ENCODE assay signal across 8 cellular contexts in the genomic region with DNA sequence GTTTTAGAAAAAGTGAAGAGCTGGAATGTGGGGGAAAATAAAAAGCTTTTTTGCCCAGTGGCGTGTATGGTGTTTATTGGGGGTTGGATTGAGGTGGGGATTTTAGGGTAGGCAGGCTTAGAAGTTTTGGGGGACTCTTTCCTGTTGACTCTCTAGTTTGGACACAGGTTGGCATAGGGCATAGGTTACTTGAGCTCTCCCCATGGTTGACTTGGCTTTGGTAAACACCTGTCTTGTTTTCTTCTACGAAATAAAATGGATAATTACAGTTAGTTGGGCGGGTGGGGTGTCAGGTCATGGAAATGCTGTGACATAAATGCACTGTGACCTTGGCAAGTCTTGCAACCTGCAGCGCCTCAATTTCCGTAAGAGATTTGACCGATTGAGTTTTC. TPM values are rescaled to one million over a fixed set of nuclear protein-coding genes. Genes with fewer than 3 reads are reported as not detected.
DNase-seq lines count a peak whose midpoint lies in the region; ATAC-seq and TF ChIP-seq lines count a peak whose summit lies in the region.

No MANE protein-coding gene starts in this region.

- WGBS in trophoblast cell (ENCODE audit: extremely low coverage, insufficient coverage, insufficient read length): 100% methylated on average over 1 of the region's 6 CpGs

- peak overlapping the region; percentile 30 for H4K8ac ChIP-seq in trophoblast cell (ENCODE audit: low read depth, low read length)

- H4K12ac ChIP-seq in trophoblast cell (ENCODE audit: low read depth, low read length): no peak overlapping the region

- no peak overlapping the region for H3K23ac ChIP-seq in trophoblast cell (ENCODE audit: low read length)

- POLR2A ChIA-PET in CD8-positive, alpha-beta T cell (lab: Charles Lee): interaction anchor here (0.7 to 4.8 kb wide), 16 partner anchors 12 to 1101 kb away, joined by 3 to 54 read pairs (median 4); a partner anchor contains a TSS
- POLR2A ChIA-PET in Panc1 (lab: Charles Lee): interaction anchor here (0.5 to 1.3 kb wide), 7 partner anchors 11 to 72 kb away, joined by 3 to 9 read pairs (median 5); a partner anchor contains a TSS

- no peak overlapping the region for H2BK120ac ChIP-seq in trophoblast cell (ENCODE audit: insufficient read depth, low read length, poor library complexity)

- H3K4me1 Mint-ChIP-seq in CD8-positive, alpha-beta T cell (ENCODE audit: low read depth): peaks cover 34% of the 10 kb centered on the region
- peaks cover 31 to 38% of the 10 kb centered on the region in 2 donors for H3K4me1 Mint-ChIP-seq in effector memory CD8-positive, alpha-beta T cell (ENCODE audit: low read depth in 2 of 2)

- no peak overlapping the region for H2BK5ac ChIP-seq in trophoblast cell (ENCODE audit: low read depth, low read length, poor library complexity)

- peak overlapping the region; percentile 20 for H2AFZ ChIP-seq in trophoblast cell (ENCODE audit: insufficient read depth, low read length, poor library complexity)

- H3K36me3 Mint-ChIP-seq in CD8-positive, alpha-beta T cell: peaks cover 20% of the 10 kb centered on the region
- H3K36me3 Mint-ChIP-seq in effector memory CD8-positive, alpha-beta T cell (ENCODE audit: insufficient read depth): peaks cover 30% of the 10 kb centered on the region

- no peak overlapping the region for H3K18ac ChIP-seq in trophoblast cell (ENCODE audit: low read length)

- H3K9me3 Mint-ChIP-seq in CD8-positive, alpha-beta T cell: no peaks in the 10 kb centered on the region
- H3K9me3 Mint-ChIP-seq in effector memory CD8-positive, alpha-beta T cell: no peaks in the 10 kb centered on the region

- CTCF ChIA-PET in CD8-positive, alpha-beta T cell (lab: Charles Lee): interaction anchor here (0.9 to 1.8 kb wide), 5 partner anchors 10 to 236 kb away, joined by 3 to 5 read pairs (median 3); no protein-coding TSS in a partner anchor
- CTCF ChIA-PET in Panc1 (lab: Charles Lee): interaction anchor here (0.6 kb wide), 1 partner anchor 72 kb away, joined by 3 read pairs; no protein-coding TSS in a partner anchor

- H4K91ac ChIP-seq in trophoblast cell (ENCODE audit: low read depth, low read length): no peak overlapping the region

- H3K27me3 Mint-ChIP-seq in CD8-positive, alpha-beta T cell (ENCODE audit: low read depth): no peaks in the 10 kb centered on the region
- H3K27me3 Mint-ChIP-seq in effector memory CD8-positive, alpha-beta T cell: no peaks in the 10 kb centered on the region

- H3K4me3 ChIP-seq in CD8-positive, alpha-beta T cell (ENCODE audit: low read depth, low read length): peak overlapping the region; percentile 98
- H3K4me3 ChIP-seq in Panc1 (ENCODE audit: low read depth in 2 of 2, low read length in 2 of 2) (no peak overlapping the region; a peak in 1 of 4 replicates), trophoblast cell (ENCODE audit: low read depth, low read length) (no peak overlapping the region)

- H2BK12ac ChIP-seq in trophoblast cell (ENCODE audit: low read length): no peak overlapping the region

- H3K4me3 Mint-ChIP-seq in CD8-positive, alpha-beta T cell: peak overlapping the region; percentile 91
- peak overlapping the region; percentile 97 to 98 for H3K4me3 Mint-ChIP-seq in effector memory CD8-positive, alpha-beta T cell

- DNase-seq in CD8-positive, alpha-beta T cell: no peak
- DNase-seq in Panc1 (ENCODE audit: low read depth, low spot score) (no peak), trophoblast cell (no peak), Kasumi-1 (lab: John Stamatoyannopoulos, UW) (no peak)
- DNase-seq in effector memory CD8-positive, alpha-beta T cell: no peak

- BruUV-seq in Panc1 (replicated peaks; lab: Mats Ljungman, UMichigan): no TSS peak

- peak overlapping the region; percentile 64 for H3K27ac ChIP-seq in CD8-positive, alpha-beta T cell (ENCODE audit: low read depth, low read length)
- H3K27ac ChIP-seq in Panc1 (ENCODE audit: low read length): peak overlapping the region; percentile 78
- no peak overlapping the region for H3K27ac ChIP-seq in trophoblast cell (ENCODE audit: low read depth, low read length)

- ATAC-seq in CD8-positive, alpha-beta T cell: no peak
- ATAC-seq in Panc1 (no peak), HG02759 (IDR thresholded peaks at IDR 0.05; ENCODE audit: unreplicated experiment) (no peak), GM19328 (IDR thresholded peaks at IDR 0.05; ENCODE audit: unreplicated experiment) (no peak), GM21529 (IDR thresholded peaks at IDR 0.05; ENCODE audit: unreplicated experiment) (no peak)
- no peak for ATAC-seq in effector memory CD8-positive, alpha-beta T cell (replicated peaks)

- peak overlapping the region; percentile 18 for H3K4me2 ChIP-seq in trophoblast cell (ENCODE audit: low read length)

- H3K14ac ChIP-seq in trophoblast cell (ENCODE audit: low read length): no peak overlapping the region

- peaks cover 26% of the 10 kb centered on the region for H3K4me1 ChIP-seq in CD8-positive, alpha-beta T cell (ENCODE audit: insufficient read depth, low read length)
- H3K4me1 ChIP-seq in Panc1 (ENCODE audit: control insufficient read depth, insufficient read depth, low read length): peaks cover 19% of the 10 kb centered on the region
- peaks cover 9 to 22% of the 10 kb centered on the region in 2 experiments for H3K4me1 ChIP-seq in trophoblast cell (ENCODE audit: control insufficient read depth in 1 of 2, insufficient read depth in 2 of 2, low read length in 2 of 2)

- H3K27me3 ChIP-seq in CD8-positive, alpha-beta T cell (ENCODE audit: insufficient read depth, low read length): no peaks in the 10 kb centered on the region
- H3K27me3 ChIP-seq in Panc1 (ENCODE audit: control insufficient read depth, insufficient read depth, low read length) (no peaks in the 10 kb centered on the region), trophoblast cell (ENCODE audit: insufficient read depth, low read length) (no peaks in the 10 kb centered on the region)

- no peak overlapping the region for H2AK5ac ChIP-seq in trophoblast cell (ENCODE audit: low read length)

- TF ChIP-seq CTCF in CD8-positive, alpha-beta T cell (IDR thresholded peaks at IDR 0.05): no peak
- no peak for TF ChIP-seq CTCF in Panc1 (IDR thresholded peaks at IDR 0.05)

- in situ Hi-C loops in Panc1 (cut with HindIII; ENCODE audit: low pct_unique_long_range_greater_than_20kb, low sequenced_read_pairs): no loop called here

- H3K9ac ChIP-seq in trophoblast cell (ENCODE audit: low read length): no peak overlapping the region

- peaks cover 10% of the 10 kb centered on the region for H3K79me1 ChIP-seq in trophoblast cell (ENCODE audit: low read length)

- H3K79me2 ChIP-seq in trophoblast cell (ENCODE audit: control insufficient read depth, insufficient read depth, low read length, poor library complexity): peaks cover 15% of the 10 kb centered on the region

- H3K9me3 ChIP-seq in CD8-positive, alpha-beta T cell (ENCODE audit: low read length): no peaks in the 10 kb centered on the region
- H3K9me3 ChIP-seq in Panc1 (ENCODE audit: control insufficient read depth, insufficient read depth, low read depth, low read length): no peaks in the 10 kb centered on the region
- H3K9me3 ChIP-seq in trophoblast cell (ENCODE audit: insufficient read depth, low read depth, low read length): no peaks in the 10 kb centered on the region

- intact Hi-C loops in CD8-positive, alpha-beta T cell (cut with DNase I, micrococcal nuclease): loop anchor here (1.0 to 5.0 kb wide), 7 partner anchors 11 to 1681 kb away; a partner anchor contains a TSS
- intact Hi-C loops in Panc1 (cut with micrococcal nuclease; ENCODE audit: unreplicated experiment): no loop called here

- no peak overlapping the region for H3K4ac ChIP-seq in trophoblast cell (ENCODE audit: low read depth, low read length)

- peak overlapping the region; percentile 89 for H3K27ac Mint-ChIP-seq in CD8-positive, alpha-beta T cell
- H3K27ac Mint-ChIP-seq in effector memory CD8-positive, alpha-beta T cell: peak overlapping the region; percentile 97

- peaks cover 8% of the 10 kb centered on the region for H3K36me3 ChIP-seq in CD8-positive, alpha-beta T cell (ENCODE audit: insufficient read depth, low read length)
- peaks cover 3% of the 10 kb centered on the region for H3K36me3 ChIP-seq in Panc1 (ENCODE audit: control insufficient read depth, insufficient read depth, low read length)
- H3K36me3 ChIP-seq in trophoblast cell (ENCODE audit: control insufficient read depth in 1 of 2, insufficient read depth in 2 of 2, low read length in 2 of 2): peaks cover 26 to 27% of the 10 kb centered on the region in 2 experiments

RNA-seq across cellular contexts. Expression of a gene that starts 0.7 kb away (rescaled TPM):
- 10 to 100 TPM; 12.2 to 12.8 TPM for total RNA-seq in CD8-positive, alpha-beta T cell
- 99.4 TPM for total RNA-seq in Panc1 (2021; ENCODE audit: unreplicated experiment)
- 71.7 TPM for polyA plus RNA-seq in Panc1 (2012; ENCODE audit: insufficient read length)
- polyA plus RNA-seq in trophoblast cell (2013): 29.9 and 31.4 TPM in 2 replicates

RNA-seq across cellular contexts. Expression of a gene that starts 11.1 kb away (rescaled TPM):
- 10 to 100 TPM; 41.5 to 50.2 TPM for total RNA-seq in CD8-positive, alpha-beta T cell
- 161 TPM for total RNA-seq in Panc1 (2021; ENCODE audit: unreplicated experiment)
- 219 TPM for polyA plus RNA-seq in Panc1 (2012; ENCODE audit: insufficient read length)
- 69.5 and 73.2 TPM in 2 replicates for polyA plus RNA-seq in trophoblast cell (2013)

RNA-seq across cellular contexts. Expression of a gene that starts 22.4 kb away (rescaled TPM):
- total RNA-seq in CD8-positive, alpha-beta T cell: 10 to 100 TPM; 10.3 to 10.5 TPM
- total RNA-seq in Panc1 (2021; ENCODE audit: unreplicated experiment): 25.3 TPM
- polyA plus RNA-seq in Panc1 (2012; ENCODE audit: insufficient read length): 22.6 TPM
- 8.1 and 9.7 TPM in 2 replicates for polyA plus RNA-seq in trophoblast cell (2013)

RNA-seq across cellular contexts. Expression of a gene that starts 23.1 kb away (rescaled TPM):
- total RNA-seq in CD8-positive, alpha-beta T cell: 10 to 100 TPM; 49.8 to 59.4 TPM
- total RNA-seq in Panc1 (2021; ENCODE audit: unreplicated experiment): 104 TPM
- 198 TPM for polyA plus RNA-seq in Panc1 (2012; ENCODE audit: insufficient read length)
- 47.0 and 48.1 TPM in 2 replicates for polyA plus RNA-seq in trophoblast cell (2013)

RNA-seq across cellular contexts. Expression of a gene that starts 37.8 kb away (rescaled TPM):
- not detected for total RNA-seq in CD8-positive, alpha-beta T cell
- total RNA-seq in Panc1 (2021; ENCODE audit: unreplicated experiment): 3.2 TPM
- 8.3 TPM for polyA plus RNA-seq in Panc1 (2012; ENCODE audit: insufficient read length)
- 0.57 and 0.79 TPM in 2 replicates for polyA plus RNA-seq in trophoblast cell (2013)
